Comparison of ENCODE assay signal across 8 cellular contexts in genomic region chr17:81833160-81833920, GRCh38. TPM values are rescaled to one million over a fixed set of nuclear protein-coding genes. Genes with fewer than 3 reads are reported as not detected.
DNase-seq lines count a peak whose midpoint lies in the region; ATAC-seq and TF ChIP-seq lines count a peak whose summit lies in the region.

Gene MCRIP1, minus strand, starts transcription at chr17:81833291. Its CDS starts 8,785 bp downstream, at chr17:81824506.

- peak within 1 kb of the TSS; percentile 90 for H3K4me3 Mint-ChIP-seq in Caco-2 (ENCODE audit: unreplicated experiment)
- H3K4me3 Mint-ChIP-seq in IgD-negative memory B cell = peak within 1 kb of the TSS; percentile 85 to 95 (median 90)

- peak within 1 kb of the TSS; percentile 85 for H3K4me3 ChIP-seq in Caco-2 (ENCODE audit: low read depth, low read length)
- H3K4me3 ChIP-seq in epithelial cell of esophagus (ENCODE audit: low read length) = peak within 1 kb of the TSS; percentile 81
- H3K4me3 ChIP-seq in mononuclear cell (ENCODE audit: low read length) = peak within 1 kb of the TSS; percentile 64

- no peaks in the 10 kb centered on the region for H3K9me3 Mint-ChIP-seq in Caco-2 (ENCODE audit: unreplicated experiment)
- H3K9me3 Mint-ChIP-seq in IgD-negative memory B cell = no peaks in the 10 kb centered on the region

- DNase-seq in Caco-2 = peak; percentile 96 to 99
- DNase-seq in OCI-M1 (lab: John Stamatoyannopoulos, UW) = peak; percentile 96
- DNase-seq in activated T-cell treated with anti-CD3 and anti-CD28 coated beads for 24 hours (ENCODE audit: low read depth) = peak; percentile 94
- peak; percentile 95 for DNase-seq in epithelial cell of esophagus (ENCODE audit: low read depth)
- DNase-seq in stimulated activated CD8-positive, alpha-beta memory T cell treated with anti-CD3 and anti-CD28 coated beads, Interleukin-2, amount 100 ng/mL, for 48 hours (ENCODE audit: low read depth in 2 of 2) = peak; percentile 95 to 97

- H3K36me3 ChIP-seq in Caco-2 (ENCODE audit: control insufficient read depth, insufficient read depth, low read length) = no peaks in the 10 kb centered on the region; the same call in 1 of the 2 replicates

- H3K4me1 Mint-ChIP-seq in Caco-2 (ENCODE audit: low read depth, unreplicated experiment) (peaks cover 20% of the 10 kb centered on the region), IgD-negative memory B cell (peaks cover 7 to 18% (median 14%) of the 10 kb centered on the region in 3 donors)

- intact Hi-C loops in Caco-2 (cut with micrococcal nuclease; ENCODE audit: unreplicated experiment) = loop anchor here (1.0 kb wide), 1 partner anchor 27 kb away; the partner anchor contains the start of gene P4HB

- H3K36me3 Mint-ChIP-seq in Caco-2 (ENCODE audit: insufficient read depth, unreplicated experiment) = peaks cover 21% of the 10 kb centered on the region
- H3K36me3 Mint-ChIP-seq in IgD-negative memory B cell = no peaks in the 10 kb centered on the region

- no peak for TF ChIP-seq CTCF in Caco-2 (IDR thresholded peaks at IDR 0.05; ENCODE audit: insufficient read depth in 1 of 2, low read depth in 1 of 2, low read length in 1 of 2, severe bottlenecking in 1 of 2, unreplicated experiment in 1 of 2)
- TF ChIP-seq CTCF in epithelial cell of esophagus (IDR thresholded peaks at IDR 0.05; ENCODE audit: insufficient read depth, low read depth, low read length, missing control alignments) = no peak

- H3K27me3 ChIP-seq in Caco-2 (replicated peaks; ENCODE audit: control insufficient read depth, insufficient read depth, low read length) (no peaks in the 10 kb centered on the region), mononuclear cell (ENCODE audit: insufficient read depth, low read length) (no peaks in the 10 kb centered on the region)

- POLR2A ChIA-PET in Caco-2 (lab: Charles Lee) = interaction anchor here (0.5 to 1.9 kb wide), 13 partner anchors 25 to 197 kb away, joined by 3 to 12 read pairs (median 5); partner anchors contain the start of genes ARL16, HGS, MRPL12 and P4HB

- ATAC-seq in GM21515 (IDR thresholded peaks at IDR 0.05; ENCODE audit: unreplicated experiment) = peak; percentile 62

- H3K9me3 ChIP-seq in Caco-2 (no peaks in the 10 kb centered on the region), mononuclear cell (ENCODE audit: low read depth, low read length) (no peaks in the 10 kb centered on the region)

- H3K27me3 Mint-ChIP-seq in Caco-2 (ENCODE audit: insufficient read depth, unreplicated experiment) (no peaks in the 10 kb centered on the region), IgD-negative memory B cell (no peaks in the 10 kb centered on the region)

- CTCF ChIA-PET in Caco-2 (lab: Charles Lee) = interaction anchor here (0.8 to 1.5 kb wide), 4 partner anchors 11 to 126 kb away, joined by 3 to 5 read pairs (median 3); no protein-coding TSS in a partner anchor

- peak within 1 kb of the TSS; percentile 92 for H3K27ac Mint-ChIP-seq in Caco-2 (ENCODE audit: unreplicated experiment)
- H3K27ac Mint-ChIP-seq in IgD-negative memory B cell = peak within 1 kb of the TSS; percentile 83 to 96 (median 92)

- H3K4me1 ChIP-seq in Caco-2 (peaks cover 29% of the 10 kb centered on the region), mononuclear cell (ENCODE audit: insufficient read depth, low read length) (peaks cover 39% of the 10 kb centered on the region)

- BruUV-seq in Caco-2 (replicated peaks; lab: Mats Ljungman, UMichigan) = TSS peak; percentile 82

RNA-seq across cellular contexts. Expression of gene MCRIP1, which starts in this region (rescaled TPM):
- 59.7 and 60.0 TPM in 2 replicates for total RNA-seq in Caco-2 (2022)
- polyA plus RNA-seq in IgD-negative memory B cell = 66.4 TPM
- 32.3 TPM for total RNA-seq in mononuclear cell

Comparison
In these comparisons a context has a peak if more than half of its experiments do, and no peak if none do; other contexts are left out.
1. Peak in every context shown above with its lines: DNase-seq, ATAC-seq and H3K4me3 ChIP-seq.